11 cellular contexts compared by ENCODE assay signal in genomic region chr14:59262717-59263469, GRCh38.
A peak's percentile ranks its signal among the peaks of the same experiment; 100 is the strongest.
DNase-seq lines count a peak whose midpoint lies in the region; ATAC-seq and TF ChIP-seq lines count a peak whose summit lies in the region.
"Had no signal": no experiment of that assay in that cellular context is flagged by ENCODE, and none has a peak within 500 bp of the region (broad histone marks: within the 10 kb centered on the region; RNA-seq: fewer than 3 reads in every experiment).

No MANE protein-coding gene starts in this region.

- H3K36me3 ChIP-seq in BJ (ENCODE audit: control insufficient read depth, insufficient read depth, low read length) (peaks cover 2% of the 10 kb centered on the region; the same call in 1 of the 2 replicates), brain microvascular endothelial cell (replicated peaks) (no peaks in the 10 kb centered on the region)

- TF ChIP-seq CTCF in BJ (IDR thresholded peaks at IDR 0.05; ENCODE audit: insufficient read depth, low read depth, low read length) (0 out of 2 replicates have a peak, but pooled peaks have one; percentile 1), brain microvascular endothelial cell (IDR thresholded peaks at IDR 0.05; ENCODE audit: low read depth, low read length, missing control alignments) (peak; percentile 54)

- intact Hi-C loops in left colon (cut with DNase I, micrococcal nuclease): no loop called here

- in situ Hi-C loops in brain microvascular endothelial cell (cut with HindIII; ENCODE audit: low pct_ligation_motif_present, low sequenced_read_pairs): no loop called here

- no peaks in the 10 kb centered on the region for H3K27me3 ChIP-seq in BJ (ENCODE audit: control insufficient read depth, insufficient read depth, low read length)
- no peaks in the 10 kb centered on the region for H3K27me3 ChIP-seq in brain microvascular endothelial cell (replicated peaks)
- H3K27me3 ChIP-seq: BLaER1 treated with 17β-estradiol and CSF1 and Interleukin-3, amounts not matched to agents 10 nM and 100 nM had no signal

- POLR2A ChIA-PET in BJ (lab: Charles Lee): no interaction called here

- DNase-seq in BJ (ENCODE audit: low read depth) (no peak), HuH-7 (ENCODE audit: low spot score) (peak; percentile 66), brain microvascular endothelial cell (no peak), left colon (peak; percentile 46 to 52), cortex of kidney (lab: John Stamatoyannopoulos, UW) (no peak)
- no peak for DNase-seq in activated naive CD4-positive, alpha-beta T cell treated with anti-CD3 and anti-CD28 coated beads, Interleukin-2, amount 50 U/mL, for 16 hours
- no peak for DNase-seq in activated CD4-positive, alpha-beta T cell treated with anti-CD3 and anti-CD28 coated beads, Interleukin-2, amount 50 U/mL, for 1 hour
- DNase-seq: activated gamma-delta T cell, NCI-H524 treated with DMSO at 0.1 percent for 48 hours had no signal

- H3K27ac ChIP-seq in brain microvascular endothelial cell: no peak overlapping the region
- H3K27ac ChIP-seq: BLaER1 treated with 17β-estradiol and CSF1 and Interleukin-3, amounts not matched to agents 10 nM and 100 nM had no signal

- CTCF ChIA-PET in BJ (lab: Yijun Ruan, JAX): no interaction called here

- H3K4me3 ChIP-seq in BJ (ENCODE audit: low read depth, low read length) (no peak overlapping the region), brain microvascular endothelial cell (ENCODE audit: low read depth, low read length) (no peak overlapping the region)
- H3K4me3 ChIP-seq: BLaER1 treated with 17β-estradiol and CSF1 and Interleukin-3, amounts not matched to agents 10 nM and 100 nM had no signal

- ATAC-seq in left colon (peak; percentile 98), GM21723 (IDR thresholded peaks at IDR 0.05; ENCODE audit: unreplicated experiment) (no peak)

Comparison
In these comparisons a context has a peak if more than half of its experiments do, and no peak if none do; other contexts are left out.
1. DNase-seq: peak in HuH-7 (single experiment) and left colon (2 of 2); none in BJ (single experiment), brain microvascular endothelial cell (single experiment), activated naive CD4-positive, alpha-beta T cell treated with anti-CD3 and anti-CD28 coated beads, Interleukin-2, amount 50 U/mL, for 16 hours (single experiment), activated CD4-positive, alpha-beta T cell treated with anti-CD3 and anti-CD28 coated beads, Interleukin-2, amount 50 U/mL, for 1 hour (single experiment) and cortex of kidney (single experiment).